In genomic region chr20:47791084-47791599, GRCh38 we compare ENCODE assay signal across 25 cellular contexts. TPM values are rescaled to one million over a fixed set of nuclear protein-coding genes. Genes with fewer than 3 reads are reported as not detected.
DNase-seq lines count a peak whose midpoint lies in the region; ATAC-seq, FAIRE-seq and TF ChIP-seq lines count a peak whose summit lies in the region.
"Had no signal": no experiment of that assay in that cellular context is flagged by ENCODE, and none has a peak within 500 bp of the region (broad histone marks: within the 10 kb centered on the region; RNA-seq: fewer than 3 reads in every experiment).

No MANE protein-coding gene starts in this region.

- H3K4me2 ChIP-seq in astrocyte (ENCODE audit: low read length): no peak overlapping the region

- H3K27ac ChIP-seq in HEK293 (ENCODE audit: extremely low read depth, low read depth, low read length) (no peak overlapping the region; the same call in 1 of the 2 replicates), astrocyte (ENCODE audit: low read depth, low read length) (peak overlapping the region; percentile 42), esophagus squamous epithelium (peak overlapping the region; percentile 67 to 87 (median 75)), skin epidermis (peak overlapping the region in 15 of 21 experiments; percentile 14 to 82 (median 57))
- H3K27ac ChIP-seq: prostate gland had no signal

- no peak overlapping the region for H3K4me3 ChIP-seq in HEK293 (ENCODE audit: low read depth, low read length)
- no peak overlapping the region for H3K4me3 ChIP-seq in astrocyte (ENCODE audit: insufficient read depth, low read depth, low read length)
- no peak overlapping the region for H3K4me3 ChIP-seq in esophagus squamous epithelium
- no peak overlapping the region for H3K4me3 ChIP-seq in skin epidermis
- H3K4me3 ChIP-seq in foreskin fibroblast (ENCODE audit: low read depth in 1 of 2, low read length in 2 of 2): no peak overlapping the region
- H3K4me3 ChIP-seq: ascending aorta, GM12878, prostate gland, tibial nerve had no signal

- POLR2A ChIA-PET in HEK293 (lab: Yijun Ruan, JAX): no interaction called here

- no peaks in the 10 kb centered on the region for H3K27me3 ChIP-seq in astrocyte (ENCODE audit: insufficient read depth, low read length)
- H3K27me3 ChIP-seq in esophagus squamous epithelium: no peaks in the 10 kb centered on the region
- H3K27me3 ChIP-seq: ascending aorta, tibial nerve had no signal

- H4K20me1 ChIP-seq in astrocyte (ENCODE audit: insufficient read depth, low read length): no peaks in the 10 kb centered on the region

- no peak overlapping the region for H3K4me3 Mint-ChIP-seq in astrocyte (ENCODE audit: unreplicated experiment)
- H3K4me3 Mint-ChIP-seq: activated naive CD8-positive, alpha-beta T cell; CD4-positive, alpha-beta T cell; stimulated activated naive CD8-positive, alpha-beta T cell treated with anti-CD3 and anti-CD28 coated beads, Interleukin-15, amount 100 ng/mL, for 72 hours; T-helper 17 cell had no signal

- H3K79me2 ChIP-seq in astrocyte (ENCODE audit: insufficient read depth, low read length): no peaks in the 10 kb centered on the region

- no peaks in the 10 kb centered on the region for H3K36me3 ChIP-seq in HEK293 (ENCODE audit: control insufficient read depth in 2 of 2, insufficient read depth in 1 of 2, low read length in 2 of 2)
- no peaks in the 10 kb centered on the region for H3K36me3 ChIP-seq in astrocyte (ENCODE audit: insufficient read depth, low read length)
- no peaks in the 10 kb centered on the region for H3K36me3 ChIP-seq in esophagus squamous epithelium
- H3K36me3 ChIP-seq: ascending aorta, prostate gland, tibial nerve had no signal

- DNase-seq in astrocyte (ENCODE audit: low read depth): no peak
- no peak for DNase-seq in esophagus squamous epithelium (lab: John Stamatoyannopoulos, UW)
- no peak for DNase-seq in cardiac septum (ENCODE audit: low spot score)
- no peak for DNase-seq in foreskin fibroblast
- no peak for DNase-seq in activated T-cell treated with anti-CD3 and anti-CD28 coated beads for 4 hours
- DNase-seq in left lobe of liver (ENCODE audit: low spot score): no peak
- DNase-seq: 8988T; activated effector memory CD4-positive, alpha-beta T cell treated with Interleukin-2 at 50 U/mL for 16 hours; CD4-positive, alpha-beta T cell; HCEC 1CT; mesendoderm; NCI-H1417 treated with DMSO at 0.1 percent for 48 hours; NCI-H2081; NCI-H2227 treated with DMSO at 0.1 percent for 48 hours; NCI-H748 treated with DMSO at 0.1 percent for 48 hours; stimulated activated naive CD8-positive, alpha-beta T cell treated with anti-CD3 and anti-CD28 coated beads, Interleukin-15, amount 100 ng/mL, for 72 hours; T-helper 17 cell had no signal

- CTCF ChIA-PET in HEK293 (lab: Yijun Ruan, JAX): interaction anchor here (1.2 kb wide), 1 partner anchor 829 kb away, joined by 5 read pairs; no protein-coding TSS in a partner anchor

- peaks cover 6% of the 10 kb centered on the region for H3K27me3 Mint-ChIP-seq in astrocyte (ENCODE audit: low read depth, unreplicated experiment)

- WGBS in esophagus squamous epithelium, 2 donors: 67 to 74% methylated on average over 2 of the region's 2 CpGs

- no peak overlapping the region for H2AFZ ChIP-seq in astrocyte (ENCODE audit: low read depth, low read length)

- H3K27ac Mint-ChIP-seq in astrocyte (ENCODE audit: unreplicated experiment): no peak overlapping the region
- H3K27ac Mint-ChIP-seq: activated naive CD8-positive, alpha-beta T cell; CD4-positive, alpha-beta T cell; stimulated activated naive CD8-positive, alpha-beta T cell treated with anti-CD3 and anti-CD28 coated beads, Interleukin-15, amount 100 ng/mL, for 72 hours; T-helper 17 cell had no signal

- H3K4me1 Mint-ChIP-seq in astrocyte (ENCODE audit: low read depth, unreplicated experiment): peaks cover 11% of the 10 kb centered on the region

- no peaks in the 10 kb centered on the region for H3K9me3 Mint-ChIP-seq in astrocyte (ENCODE audit: unreplicated experiment)
- H3K9me3 Mint-ChIP-seq: CD4-positive, alpha-beta T cell; stimulated activated naive CD8-positive, alpha-beta T cell treated with anti-CD3 and anti-CD28 coated beads, Interleukin-15, amount 100 ng/mL, for 72 hours had no signal

- TF ChIP-seq POLR2A in esophagus squamous epithelium (IDR thresholded peaks at IDR 0.05): no peak

- H3K9ac ChIP-seq in astrocyte (ENCODE audit: low read length): peak overlapping the region; percentile 38

- H3K4me1 ChIP-seq in HEK293 (ENCODE audit: control insufficient read depth, insufficient read depth, low read length) (peaks cover 20% of the 10 kb centered on the region), astrocyte (ENCODE audit: insufficient read depth, low read length) (peaks cover 17% of the 10 kb centered on the region), esophagus squamous epithelium (peaks cover 30 to 84% (median 32%) of the 10 kb centered on the region in 3 donors)
- H3K4me1 ChIP-seq: prostate gland had no signal

- no peak for TF ChIP-seq CTCF in HEK293 (tag by site-specific recombination; IDR thresholded peaks at IDR 0.05)
- TF ChIP-seq CTCF in astrocyte (IDR thresholded peaks at IDR 0.05; ENCODE audit: insufficient read depth, low read depth, low read length): no peak
- TF ChIP-seq CTCF in esophagus squamous epithelium (IDR thresholded peaks at IDR 0.05): no peak
- TF ChIP-seq CTCF in foreskin fibroblast (IDR thresholded peaks at IDR 0.05; ENCODE audit: low read depth, low read length): no peak

- H3K36me3 Mint-ChIP-seq in astrocyte (ENCODE audit: low read depth, unreplicated experiment): no peaks in the 10 kb centered on the region
- H3K36me3 Mint-ChIP-seq: activated naive CD8-positive, alpha-beta T cell had no signal

- H3K9me3 ChIP-seq in HEK293 (ENCODE audit: control insufficient read depth, insufficient read depth, low read depth, low read length) (no peaks in the 10 kb centered on the region), astrocyte (ENCODE audit: insufficient read depth, low read depth, low read length) (no peaks in the 10 kb centered on the region), esophagus squamous epithelium (no peaks in the 10 kb centered on the region)
- H3K9me3 ChIP-seq: ascending aorta, prostate gland, tibial nerve had no signal

- no peak for FAIRE-seq in astrocyte (lab: Jason Lieb, UNC)
- FAIRE-seq: D721Med, GM12878 had no signal

- intact Hi-C loops in esophagus squamous epithelium (cut with DNase I) (no loop called here), cardiac septum (cut with DNase I) (no loop called here)

- no peak for ATAC-seq in left lobe of liver
- ATAC-seq: GM12878; stimulated activated naive CD8-positive, alpha-beta T cell treated with anti-CD3 and anti-CD28 coated beads, Interleukin-15, amount 100 ng/mL, for 72 hours; T-helper 17 cell had no signal

TF ChIP-seq in HEK293, 187 proteins besides CTCF, POLR2A, EP300 and RAD21:
- TF ChIP-seq ZNF239 (tag by site-specific recombination; IDR thresholded peaks at IDR 0.05) (no peak), ZNF623 (tag by site-specific recombination; IDR thresholded peaks at IDR 0.05) (peak; percentile 92)

RNA-seq across cellular contexts. Expression of gene SULF2, which starts 5.9 kb away (rescaled TPM):
- total RNA-seq in astrocyte (115 and 139 TPM in 2 replicates), esophagus squamous epithelium (100 to 1,000 TPM in 2 of 4 donors, 10 to 100 TPM in 2; 31.5 to 182 (median 94.4) TPM), cardiac septum (39.7 TPM), left lobe of liver (110 TPM)
